In genomic region chr12:19234991-19235876, GRCh38 we compare ENCODE assay signal across 12 cellular contexts.
A peak's percentile ranks its signal among the peaks of the same experiment; 100 is the strongest.
DNase-seq lines count a peak whose midpoint lies in the region; ATAC-seq and TF ChIP-seq lines count a peak whose summit lies in the region.
"Had no signal": no experiment of that assay in that cellular context is flagged by ENCODE, and none has a peak within 500 bp of the region (broad histone marks: within the 10 kb centered on the region; RNA-seq: fewer than 3 reads in every experiment).

No MANE protein-coding gene starts in this region.

- no peak overlapping the region for H4K8ac ChIP-seq in mesenchymal stem cell (ENCODE audit: low read length)

- H3K27me3 ChIP-seq in right cardiac atrium (ENCODE audit: control insufficient read depth, insufficient read depth): no peaks in the 10 kb centered on the region
- no peaks in the 10 kb centered on the region for H3K27me3 ChIP-seq in mesenchymal stem cell (ENCODE audit: control insufficient read depth in 1 of 2, insufficient read depth in 1 of 2, low read length in 2 of 2)
- H3K27me3 ChIP-seq in aorta (ENCODE audit: control insufficient read depth in 1 of 2, insufficient read depth in 2 of 2, low read length in 1 of 2): no peaks in the 10 kb centered on the region
- H3K27me3 ChIP-seq: upper lobe of left lung had no signal

- WGBS in right cardiac atrium: 25% methylated on average over 2 of the region's 2 CpGs
- 50% methylated on average over 1 of the region's 2 CpGs for WGBS in mesenchymal stem cell
- 2 to 8% methylated on average over 2 of the region's 2 CpGs for WGBS in aorta, 2 donors

- peaks cover 6% of the 10 kb centered on the region for H3K4me1 ChIP-seq in right cardiac atrium (ENCODE audit: control insufficient read depth, insufficient read depth, low read length)
- H3K4me1 ChIP-seq in mesenchymal stem cell (ENCODE audit: control insufficient read depth, insufficient read depth, low read depth, low read length): peaks cover 4% of the 10 kb centered on the region
- H3K4me1 ChIP-seq in aorta (ENCODE audit: control insufficient read depth in 1 of 2, insufficient read depth in 2 of 2, low read length in 2 of 2): peaks cover 4 to 16% of the 10 kb centered on the region in 2 donors

- H2BK12ac ChIP-seq in mesenchymal stem cell (ENCODE audit: low read length in 2 of 2): no peak overlapping the region

- no peak overlapping the region for H3K23ac ChIP-seq in mesenchymal stem cell (ENCODE audit: low read length in 2 of 2)

- intact Hi-C loops in left cardiac atrium (cut with DNase I) (no loop called here), right cardiac atrium (cut with DNase I) (no loop called here), aorta (cut with DNase I) (loop anchor here in 1 of 2 donors (5.0 kb wide), 1 partner anchor 48 kb away; no protein-coding TSS in a partner anchor), left colon (cut with DNase I, micrococcal nuclease) (no loop called here)

- H2BK15ac ChIP-seq in mesenchymal stem cell (ENCODE audit: low read depth, poor library complexity, severe bottlenecking): no peak overlapping the region

- no peak for TF ChIP-seq CTCF in coronary artery (IDR thresholded peaks at IDR 0.05)

- DNase-seq in left cardiac atrium: no peak
- no peak for DNase-seq in right cardiac atrium
- DNase-seq in coronary artery (ENCODE audit: low spot score): no peak
- peak; percentile 36 for DNase-seq in mesenchymal stem cell
- DNase-seq in aorta: no peak
- DNase-seq in NCI-H1092 (lab: John Stamatoyannopoulos, UW): no peak
- DNase-seq in left colon: no peak
- DNase-seq: activated CD4-positive, alpha-beta T cell treated with anti-CD3 and anti-CD28 coated beads, Interleukin-2, amount 50 U/mL, for 4 hours; activated naive CD4-positive, alpha-beta T cell; NCI-H2029; upper lobe of left lung had no signal

- H3K4ac ChIP-seq in mesenchymal stem cell (ENCODE audit: low read depth in 1 of 2, low read length in 2 of 2): no peak overlapping the region

- peak overlapping the region; percentile 71 for H3K9ac ChIP-seq in mesenchymal stem cell (ENCODE audit: low read length)

- H3K18ac ChIP-seq in mesenchymal stem cell (ENCODE audit: low read depth in 1 of 2, low read length in 2 of 2): no peak overlapping the region

- no peak overlapping the region for H3K4me2 ChIP-seq in mesenchymal stem cell (ENCODE audit: low read length, poor library complexity, severe bottlenecking)

- no peaks in the 10 kb centered on the region for H3K9me3 ChIP-seq in right cardiac atrium (ENCODE audit: control insufficient read depth, low read length)
- H3K9me3 ChIP-seq in mesenchymal stem cell (ENCODE audit: control insufficient read depth, low read length): no peaks in the 10 kb centered on the region
- H3K9me3 ChIP-seq in aorta (ENCODE audit: control insufficient read depth, low read length): no peaks in the 10 kb centered on the region

- H2BK5ac ChIP-seq in mesenchymal stem cell (ENCODE audit: low read depth, low read length, poor library complexity, severe bottlenecking): no peak overlapping the region

- H3K27ac ChIP-seq in right cardiac atrium (ENCODE audit: low read length) (no peak overlapping the region), coronary artery (peak overlapping the region; percentile 38 to 72), mesenchymal stem cell (ENCODE audit: low read length, poor library complexity, severe bottlenecking) (no peak overlapping the region), aorta (ENCODE audit: low read depth in 1 of 2, low read length in 2 of 2) (peak overlapping the region; percentile 84 to 93)

- H3K79me1 ChIP-seq in mesenchymal stem cell (replicated peaks; ENCODE audit: low read length, poor library complexity, severe bottlenecking): peaks cover 12% of the 10 kb centered on the region

- H3K14ac ChIP-seq in mesenchymal stem cell (ENCODE audit: low read length in 2 of 2): no peak overlapping the region

- no peak overlapping the region for H3K4me3 ChIP-seq in right cardiac atrium (ENCODE audit: low read length)
- H3K4me3 ChIP-seq in coronary artery: peak overlapping the region; percentile 30
- H3K4me3 ChIP-seq in mesenchymal stem cell (ENCODE audit: insufficient read depth in 1 of 2, low read depth in 1 of 2, low read length in 2 of 2): peak overlapping the region in 1 of 2 experiments; percentile 38
- no peak overlapping the region for H3K4me3 ChIP-seq in aorta (ENCODE audit: low read length in 2 of 2)
- H3K4me3 ChIP-seq: upper lobe of left lung had no signal

- no peak overlapping the region for H4K91ac ChIP-seq in mesenchymal stem cell (ENCODE audit: low read length)

- H3K36me3 ChIP-seq in mesenchymal stem cell (ENCODE audit: control insufficient read depth in 1 of 2, insufficient read depth in 2 of 2, low read depth in 1 of 2, low read length in 2 of 2) (peaks cover 0 to 6% of the 10 kb centered on the region in 2 experiments), aorta (ENCODE audit: control insufficient read depth in 1 of 2, insufficient read depth in 2 of 2, low read length in 1 of 2) (no peaks in the 10 kb centered on the region)
- H3K36me3 ChIP-seq: upper lobe of left lung had no signal

- no peak overlapping the region for H2AFZ ChIP-seq in mesenchymal stem cell (ENCODE audit: low read depth, low read length)

- no peak overlapping the region for H2BK120ac ChIP-seq in mesenchymal stem cell (ENCODE audit: low read depth, low read length)

- H2AK5ac ChIP-seq in mesenchymal stem cell (ENCODE audit: low read length, severe bottlenecking): no peak overlapping the region

- peak; percentile 21 to 49 for ATAC-seq in left cardiac atrium
- ATAC-seq in right cardiac atrium: no peak
- peak; percentile 48 for ATAC-seq in aorta (ENCODE audit: low FRiP score)
- ATAC-seq in GM18909 (IDR thresholded peaks at IDR 0.05; ENCODE audit: poor library complexity, unreplicated experiment): no peak
- ATAC-seq in left colon: no peak

Comparison
In these comparisons a context has a peak if more than half of its experiments do, and no peak if none do; other contexts are left out.
1. ATAC-seq: peak in left cardiac atrium (2 of 2) and aorta (single experiment); none in right cardiac atrium (0 of 2), GM18909 (single experiment) and left colon (single experiment).
2. H3K27ac ChIP-seq: peak in coronary artery (2 of 2) and aorta (2 of 2); none in right cardiac atrium (single experiment) and mesenchymal stem cell (single experiment).